In genomic region chr11:73393479-73394415, GRCh38 we compare ENCODE assay signal across 8 cellular contexts. TPM values are rescaled to one million over a fixed set of nuclear protein-coding genes. Genes with fewer than 3 reads are reported as not detected.
DNase-seq lines count a peak whose midpoint lies in the region; ATAC-seq lines count a peak whose summit lies in the region.

No MANE protein-coding gene starts in this region.

- H3K9me3 ChIP-seq in SJSA1 (replicated peaks) (no peaks in the 10 kb centered on the region), trophoblast cell (ENCODE audit: insufficient read depth, low read depth, low read length) (peaks cover 8% of the 10 kb centered on the region)

- H2BK5ac ChIP-seq in trophoblast cell (ENCODE audit: low read depth, low read length, poor library complexity) = no peak overlapping the region

- no peak overlapping the region for H3K4ac ChIP-seq in trophoblast cell (ENCODE audit: low read depth, low read length)

- no peaks in the 10 kb centered on the region for H3K79me1 ChIP-seq in trophoblast cell (ENCODE audit: low read length)

- H2BK12ac ChIP-seq in trophoblast cell (ENCODE audit: low read length) = no peak overlapping the region

- ATAC-seq in GM21737 (IDR thresholded peaks at IDR 0.05; ENCODE audit: unreplicated experiment) = no peak

- H3K9ac ChIP-seq in trophoblast cell (ENCODE audit: low read length) = no peak overlapping the region

- peak; percentile 84 for DNase-seq in EH (ENCODE audit: low read depth)
- DNase-seq in Kasumi-1 (lab: John Stamatoyannopoulos, UW) = peak; percentile 77 to 82
- DNase-seq in SJSA1 (ENCODE audit: low read depth in 1 of 2, low spot score in 2 of 2) = peak; percentile 48 to 62
- DNase-seq in activated naive CD4-positive, alpha-beta T cell treated with Interleukin-2 at 50 U/mL for 16 hours = peak; percentile 66
- DNase-seq in globus pallidus (ENCODE audit: low spot score) = peak; percentile 63
- DNase-seq in trophoblast cell = peak; percentile 89 to 90
- peak; percentile 77 for DNase-seq in ureter (ENCODE audit: low spot score)

- H3K4me3 ChIP-seq in SJSA1 (no peak overlapping the region), trophoblast cell (ENCODE audit: low read depth, low read length) (no peak overlapping the region)

- H3K18ac ChIP-seq in trophoblast cell (ENCODE audit: low read length) = no peak overlapping the region

- H2AK5ac ChIP-seq in trophoblast cell (ENCODE audit: low read length) = no peak overlapping the region

- H3K27ac ChIP-seq in SJSA1 (no peak overlapping the region), trophoblast cell (ENCODE audit: low read depth, low read length) (no peak overlapping the region)

- H4K8ac ChIP-seq in trophoblast cell (ENCODE audit: low read depth, low read length) = no peak overlapping the region

- H3K23ac ChIP-seq in trophoblast cell (ENCODE audit: low read length) = no peak overlapping the region

- H2BK120ac ChIP-seq in trophoblast cell (ENCODE audit: insufficient read depth, low read length, poor library complexity) = no peak overlapping the region

- H3K4me2 ChIP-seq in trophoblast cell (ENCODE audit: low read length) = no peak overlapping the region

- no peak overlapping the region for H4K91ac ChIP-seq in trophoblast cell (ENCODE audit: low read depth, low read length)

- H3K36me3 ChIP-seq in SJSA1 (peaks cover 37% of the 10 kb centered on the region), trophoblast cell (ENCODE audit: control insufficient read depth in 1 of 2, insufficient read depth in 2 of 2, low read length in 2 of 2) (peaks cover 29 to 39% of the 10 kb centered on the region in 2 experiments)

- H3K4me1 ChIP-seq in SJSA1 (replicated peaks) (peaks cover 7% of the 10 kb centered on the region), trophoblast cell (ENCODE audit: control insufficient read depth in 1 of 2, insufficient read depth in 2 of 2, low read length in 2 of 2) (peaks cover 0 to under 1% of the 10 kb centered on the region in 2 experiments)

- no CpG with 5 or more reads among the region's 16 CpGs for WGBS in trophoblast cell (ENCODE audit: extremely low coverage, insufficient coverage, insufficient read length)

- no peaks in the 10 kb centered on the region for H3K79me2 ChIP-seq in trophoblast cell (ENCODE audit: control insufficient read depth, insufficient read depth, low read length, poor library complexity)

- H3K27me3 ChIP-seq in SJSA1 (replicated peaks) = no peaks in the 10 kb centered on the region
- no peaks in the 10 kb centered on the region for H3K27me3 ChIP-seq in trophoblast cell (ENCODE audit: insufficient read depth, low read length)

- no peak overlapping the region for H2AFZ ChIP-seq in trophoblast cell (ENCODE audit: insufficient read depth, low read length, poor library complexity)

- H4K12ac ChIP-seq in trophoblast cell (ENCODE audit: low read depth, low read length) = no peak overlapping the region

- no peak overlapping the region for H3K14ac ChIP-seq in trophoblast cell (ENCODE audit: low read length)

RNA-seq across cellular contexts. Expression of gene RELT, which starts 17.5 kb away (rescaled TPM):
- total RNA-seq in SJSA1 (2014; rRNA removed; shearing (Covaris generic)) = 8.7 and 13.2 TPM in 2 replicates
- 24.5 and 27.6 TPM in 2 replicates for polyA plus RNA-seq in trophoblast cell (2013)
- total RNA-seq in ureter = 3.6 TPM
